In the genomic region with DNA sequence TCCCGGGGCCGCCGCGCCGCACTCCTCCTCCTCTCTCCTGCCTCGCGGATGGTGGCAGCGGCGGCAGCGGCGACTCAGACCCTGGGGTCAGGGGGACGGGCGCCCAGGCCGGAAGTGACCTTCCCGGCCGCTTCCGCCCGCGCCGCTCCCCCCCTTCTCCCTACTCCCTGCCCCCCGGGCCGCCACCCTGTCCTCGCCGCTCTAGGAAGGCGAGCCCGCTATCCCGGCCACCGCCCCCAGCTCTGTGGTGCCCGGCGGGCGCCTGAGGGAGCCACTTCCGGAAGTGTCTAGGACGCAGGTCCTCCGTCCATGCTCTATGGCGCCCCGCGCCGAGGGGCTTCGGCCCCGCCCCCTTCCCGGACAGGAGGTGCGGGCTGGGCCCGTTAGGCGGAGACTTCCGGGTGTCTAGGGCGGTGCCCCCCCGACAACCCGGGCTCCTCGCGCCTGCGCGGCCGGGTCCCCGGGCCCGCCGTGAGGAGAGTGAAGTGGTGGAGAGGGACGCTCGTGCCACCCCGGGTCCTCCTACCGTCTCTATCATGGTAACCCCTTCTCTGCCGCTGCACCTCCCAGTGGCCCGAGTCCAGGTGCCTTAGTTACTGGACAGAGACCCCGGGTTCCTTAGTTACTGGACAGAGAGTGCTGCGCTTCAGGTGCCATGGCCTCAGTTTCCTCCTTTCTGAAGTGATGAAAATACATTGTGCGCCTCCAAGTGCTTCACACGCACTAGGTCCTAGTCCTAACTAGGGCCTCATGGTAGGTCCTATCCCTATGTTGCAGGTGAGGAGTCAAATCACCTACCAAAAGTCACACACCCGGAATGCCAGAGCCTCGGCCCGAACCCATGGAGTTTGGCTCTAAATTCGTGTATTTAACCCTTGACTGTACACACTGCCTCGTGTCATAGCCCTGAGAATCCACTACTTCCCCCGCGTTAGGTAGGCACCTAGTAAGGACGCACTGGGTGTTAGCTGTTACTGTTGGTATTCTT, we compare ENCODE assay signal across 1 cellular context.
A peak's percentile ranks its signal among the peaks of the same experiment; 100 is the strongest.
TF ChIP-seq lines count a peak whose summit lies in the region.

A gene (minus strand): TSS at position 116 of the 988 bp plus-strand sequence. CDS start 18,078 bp downstream, outside the sequence.

TF ChIP-seq in K562, 482 proteins besides CTCF, POLR2A, EP300 and RAD21 (continued from another document and continues in another):
- TF ChIP-seq, protein P1, sequence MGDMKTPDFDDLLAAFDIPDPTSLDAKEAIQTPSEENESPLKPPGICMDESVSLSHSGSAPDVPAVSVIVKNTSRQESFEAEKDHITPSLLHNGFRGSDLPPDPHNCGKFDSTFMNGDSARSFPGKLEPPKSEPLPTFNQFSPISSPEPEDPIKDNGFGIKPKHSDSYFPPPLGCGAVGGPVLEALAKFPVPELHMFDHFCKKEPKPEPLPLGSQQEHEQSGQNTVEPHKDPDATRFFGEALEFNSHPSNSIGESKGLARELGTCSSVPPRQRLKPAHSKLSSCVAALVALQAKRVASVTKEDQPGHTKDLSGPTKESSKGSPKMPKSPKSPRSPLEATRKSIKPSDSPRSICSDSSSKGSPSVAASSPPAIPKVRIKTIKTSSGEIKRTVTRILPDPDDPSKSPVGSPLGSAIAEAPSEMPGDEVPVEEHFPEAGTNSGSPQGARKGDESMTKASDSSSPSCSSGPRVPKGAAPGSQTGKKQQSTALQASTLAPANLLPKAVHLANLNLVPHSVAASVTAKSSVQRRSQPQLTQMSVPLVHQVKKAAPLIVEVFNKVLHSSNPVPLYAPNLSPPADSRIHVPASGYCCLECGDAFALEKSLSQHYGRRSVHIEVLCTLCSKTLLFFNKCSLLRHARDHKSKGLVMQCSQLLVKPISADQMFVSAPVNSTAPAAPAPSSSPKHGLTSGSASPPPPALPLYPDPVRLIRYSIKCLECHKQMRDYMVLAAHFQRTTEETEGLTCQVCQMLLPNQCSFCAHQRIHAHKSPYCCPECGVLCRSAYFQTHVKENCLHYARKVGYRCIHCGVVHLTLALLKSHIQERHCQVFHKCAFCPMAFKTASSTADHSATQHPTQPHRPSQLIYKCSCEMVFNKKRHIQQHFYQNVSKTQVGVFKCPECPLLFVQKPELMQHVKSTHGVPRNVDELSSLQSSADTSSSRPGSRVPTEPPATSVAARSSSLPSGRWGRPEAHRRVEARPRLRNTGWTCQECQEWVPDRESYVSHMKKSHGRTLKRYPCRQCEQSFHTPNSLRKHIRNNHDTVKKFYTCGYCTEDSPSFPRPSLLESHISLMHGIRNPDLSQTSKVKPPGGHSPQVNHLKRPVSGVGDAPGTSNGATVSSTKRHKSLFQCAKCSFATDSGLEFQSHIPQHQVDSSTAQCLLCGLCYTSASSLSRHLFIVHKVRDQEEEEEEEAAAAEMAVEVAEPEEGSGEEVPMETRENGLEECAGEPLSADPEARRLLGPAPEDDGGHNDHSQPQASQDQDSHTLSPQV (IDR thresholded peaks at IDR 0.05): peak; percentile 65; the same call in 1 of the 2 replicates
- TF ChIP-seq ZKSCAN3 (CRISPR knock-in tag; IDR thresholded peaks at IDR 0.05) (no peak), NFYB (IDR thresholded peaks at IDR 0.05; ENCODE audit: extremely low read depth, insufficient read length) (no peak), ZFP36 (IDR thresholded peaks at IDR 0.05; ENCODE audit: low read depth, low read length, partially characterized antibody) (peak; percentile 13), ETV1 (tag; conservative IDR thresholded peaks at IDR 0.05; ENCODE audit: low read depth) (peak; percentile 94), JUN (IDR thresholded peaks at IDR 0.05; ENCODE audit: borderline replicate concordance, low read depth, low read length) (no peak), JUN (CRISPR knock-in tag; IDR thresholded peaks at IDR 0.05; ENCODE audit: borderline replicate concordance) (no peak), MIER1 (IDR thresholded peaks at IDR 0.05; ENCODE audit: low read depth) (no peak), NFIC (IDR thresholded peaks at IDR 0.05) (peak; percentile 28; the same call in 1 of the 2 replicates), SIN3A (IDR thresholded peaks at IDR 0.05; ENCODE audit: borderline replicate concordance in 2 of 2, control insufficient read depth in 1 of 2, low read depth in 2 of 2, low read length in 2 of 2) (peak; percentile 22 to 78; a peak in 1 of 4 replicates), KAT2B (IDR thresholded peaks at IDR 0.05; ENCODE audit: low read depth, low read length) (no peak), SOX6 (IDR thresholded peaks at IDR 0.05) (peak; percentile 54; the same call in 1 of the 2 replicates), TAF1 (IDR thresholded peaks at IDR 0.05; ENCODE audit: control insufficient read depth, extremely low read depth, insufficient read depth, low read length, severe bottlenecking) (peak; percentile 55), TRIM28 (IDR thresholded peaks at IDR 0.05) (no peak), ZBTB1 (CRISPR knock-in tag; IDR thresholded peaks at IDR 0.05; ENCODE audit: borderline replicate concordance, low read depth) (no peak), TAF9B (IDR thresholded peaks at IDR 0.05; ENCODE audit: partially characterized antibody) (peak; percentile 30), RNF2 (IDR thresholded peaks at IDR 0.05) (0 out of 2 replicates have a peak, but pooled peaks have one; percentile 54), SMAD4 (CRISPR knock-in tag; conservative IDR thresholded peaks at IDR 0.05) (peak; percentile 91), BRF1 (IDR thresholded peaks at IDR 0.05; ENCODE audit: borderline replicate concordance, extremely low read depth, insufficient read length) (no peak), ETS2 (tag; IDR thresholded peaks at IDR 0.05; ENCODE audit: borderline replicate concordance, poor library complexity, severe bottlenecking) (no peak), CHD2 (IDR thresholded peaks at IDR 0.05; ENCODE audit: low read depth, low read length) (no peak), MEF2D (tag; conservative IDR thresholded peaks at IDR 0.05; ENCODE audit: low read depth) (no peak), NR2C1 (IDR thresholded peaks at IDR 0.05) (peak; percentile 95), NR2C1 (tag; IDR thresholded peaks at IDR 0.05) (peak; percentile 96), SRF (CRISPR knock-in tag; IDR thresholded peaks at IDR 0.05) (peak in 1 of 2 experiments; percentile 77; a peak in 2 of 4 replicates), ESRRA (IDR thresholded peaks at IDR 0.05; ENCODE audit: borderline replicate concordance, low read depth) (peak; percentile 87), GABPA (tag; conservative IDR thresholded peaks at IDR 0.05; ENCODE audit: low read depth) (peak; percentile 97), ZNF551 (CRISPR knock-in tag; IDR thresholded peaks at IDR 0.05) (no peak), MAFF (IDR thresholded peaks at IDR 0.05; ENCODE audit: low read length) (no peak), ZSCAN32 (CRISPR knock-in tag; IDR thresholded peaks at IDR 0.05) (0 out of 2 replicates have a peak, but pooled peaks have one; percentile 3), KDM4B (IDR thresholded peaks at IDR 0.05; ENCODE audit: borderline replicate concordance in 2 of 2, low read depth in 1 of 2) (peak in 1 of 2 experiments; percentile 97; a peak in 2 of 4 replicates), NR2F6 (CRISPR knock-in tag; IDR thresholded peaks at IDR 0.05) (no peak), NR2C2 (CRISPR knock-in tag; IDR thresholded peaks at IDR 0.05) (peak; percentile 69), NR2C2 (tag; IDR thresholded peaks at IDR 0.05) (peak; percentile 98), ZNF197 (CRISPR knock-in tag; IDR thresholded peaks at IDR 0.05; ENCODE audit: low read depth) (no peak; the same call in 1 of the 2 replicates), MEF2A (IDR thresholded peaks at IDR 0.05; ENCODE audit: control insufficient read depth, low read depth, low read length) (no peak), ZNF274 (IDR thresholded peaks at IDR 0.05; ENCODE audit: borderline replicate concordance, low read depth, low read length) (no peak), CBFA2T3 (IDR thresholded peaks at IDR 0.05) (peak; percentile 6; the same call in 1 of the 2 replicates)
- TF ChIP-seq, protein P2, sequence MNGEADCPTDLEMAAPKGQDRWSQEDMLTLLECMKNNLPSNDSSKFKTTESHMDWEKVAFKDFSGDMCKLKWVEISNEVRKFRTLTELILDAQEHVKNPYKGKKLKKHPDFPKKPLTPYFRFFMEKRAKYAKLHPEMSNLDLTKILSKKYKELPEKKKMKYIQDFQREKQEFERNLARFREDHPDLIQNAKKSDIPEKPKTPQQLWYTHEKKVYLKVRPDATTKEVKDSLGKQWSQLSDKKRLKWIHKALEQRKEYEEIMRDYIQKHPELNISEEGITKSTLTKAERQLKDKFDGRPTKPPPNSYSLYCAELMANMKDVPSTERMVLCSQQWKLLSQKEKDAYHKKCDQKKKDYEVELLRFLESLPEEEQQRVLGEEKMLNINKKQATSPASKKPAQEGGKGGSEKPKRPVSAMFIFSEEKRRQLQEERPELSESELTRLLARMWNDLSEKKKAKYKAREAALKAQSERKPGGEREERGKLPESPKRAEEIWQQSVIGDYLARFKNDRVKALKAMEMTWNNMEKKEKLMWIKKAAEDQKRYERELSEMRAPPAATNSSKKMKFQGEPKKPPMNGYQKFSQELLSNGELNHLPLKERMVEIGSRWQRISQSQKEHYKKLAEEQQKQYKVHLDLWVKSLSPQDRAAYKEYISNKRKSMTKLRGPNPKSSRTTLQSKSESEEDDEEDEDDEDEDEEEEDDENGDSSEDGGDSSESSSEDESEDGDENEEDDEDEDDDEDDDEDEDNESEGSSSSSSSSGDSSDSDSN (IDR thresholded peaks at IDR 0.05; ENCODE audit: borderline replicate concordance in 1 of 2, low read depth in 2 of 2, low read length in 2 of 2): no peak
- TF ChIP-seq, protein P3, sequence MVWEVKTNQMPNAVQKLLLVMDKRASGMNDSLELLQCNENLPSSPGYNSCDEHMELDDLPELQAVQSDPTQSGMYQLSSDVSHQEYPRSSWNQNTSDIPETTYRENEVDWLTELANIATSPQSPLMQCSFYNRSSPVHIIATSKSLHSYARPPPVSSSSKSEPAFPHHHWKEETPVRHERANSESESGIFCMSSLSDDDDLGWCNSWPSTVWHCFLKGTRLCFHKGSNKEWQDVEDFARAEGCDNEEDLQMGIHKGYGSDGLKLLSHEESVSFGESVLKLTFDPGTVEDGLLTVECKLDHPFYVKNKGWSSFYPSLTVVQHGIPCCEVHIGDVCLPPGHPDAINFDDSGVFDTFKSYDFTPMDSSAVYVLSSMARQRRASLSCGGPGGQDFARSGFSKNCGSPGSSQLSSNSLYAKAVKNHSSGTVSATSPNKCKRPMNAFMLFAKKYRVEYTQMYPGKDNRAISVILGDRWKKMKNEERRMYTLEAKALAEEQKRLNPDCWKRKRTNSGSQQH (CRISPR knock-in tag; IDR thresholded peaks at IDR 0.05): no peak
- TF ChIP-seq, protein P4, sequence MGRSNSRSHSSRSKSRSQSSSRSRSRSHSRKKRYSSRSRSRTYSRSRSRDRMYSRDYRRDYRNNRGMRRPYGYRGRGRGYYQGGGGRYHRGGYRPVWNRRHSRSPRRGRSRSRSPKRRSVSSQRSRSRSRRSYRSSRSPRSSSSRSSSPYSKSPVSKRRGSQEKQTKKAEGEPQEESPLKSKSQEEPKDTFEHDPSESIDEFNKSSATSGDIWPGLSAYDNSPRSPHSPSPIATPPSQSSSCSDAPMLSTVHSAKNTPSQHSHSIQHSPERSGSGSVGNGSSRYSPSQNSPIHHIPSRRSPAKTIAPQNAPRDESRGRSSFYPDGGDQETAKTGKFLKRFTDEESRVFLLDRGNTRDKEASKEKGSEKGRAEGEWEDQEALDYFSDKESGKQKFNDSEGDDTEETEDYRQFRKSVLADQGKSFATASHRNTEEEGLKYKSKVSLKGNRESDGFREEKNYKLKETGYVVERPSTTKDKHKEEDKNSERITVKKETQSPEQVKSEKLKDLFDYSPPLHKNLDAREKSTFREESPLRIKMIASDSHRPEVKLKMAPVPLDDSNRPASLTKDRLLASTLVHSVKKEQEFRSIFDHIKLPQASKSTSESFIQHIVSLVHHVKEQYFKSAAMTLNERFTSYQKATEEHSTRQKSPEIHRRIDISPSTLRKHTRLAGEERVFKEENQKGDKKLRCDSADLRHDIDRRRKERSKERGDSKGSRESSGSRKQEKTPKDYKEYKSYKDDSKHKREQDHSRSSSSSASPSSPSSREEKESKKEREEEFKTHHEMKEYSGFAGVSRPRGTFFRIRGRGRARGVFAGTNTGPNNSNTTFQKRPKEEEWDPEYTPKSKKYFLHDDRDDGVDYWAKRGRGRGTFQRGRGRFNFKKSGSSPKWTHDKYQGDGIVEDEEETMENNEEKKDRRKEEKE (IDR thresholded peaks at IDR 0.05; ENCODE audit: borderline replicate concordance in 1 of 2, control insufficient read depth in 1 of 2, low read depth in 2 of 2, low read length in 1 of 2): 0 out of 4 replicates have a peak, but pooled peaks of 1 of the 2 experiments have one; percentile 36
- TF ChIP-seq, protein P5, sequence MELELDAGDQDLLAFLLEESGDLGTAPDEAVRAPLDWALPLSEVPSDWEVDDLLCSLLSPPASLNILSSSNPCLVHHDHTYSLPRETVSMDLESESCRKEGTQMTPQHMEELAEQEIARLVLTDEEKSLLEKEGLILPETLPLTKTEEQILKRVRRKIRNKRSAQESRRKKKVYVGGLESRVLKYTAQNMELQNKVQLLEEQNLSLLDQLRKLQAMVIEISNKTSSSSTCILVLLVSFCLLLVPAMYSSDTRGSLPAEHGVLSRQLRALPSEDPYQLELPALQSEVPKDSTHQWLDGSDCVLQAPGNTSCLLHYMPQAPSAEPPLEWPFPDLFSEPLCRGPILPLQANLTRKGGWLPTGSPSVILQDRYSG (tag; conservative IDR thresholded peaks at IDR 0.05; ENCODE audit: low read depth): no peak
- TF ChIP-seq, protein P6, sequence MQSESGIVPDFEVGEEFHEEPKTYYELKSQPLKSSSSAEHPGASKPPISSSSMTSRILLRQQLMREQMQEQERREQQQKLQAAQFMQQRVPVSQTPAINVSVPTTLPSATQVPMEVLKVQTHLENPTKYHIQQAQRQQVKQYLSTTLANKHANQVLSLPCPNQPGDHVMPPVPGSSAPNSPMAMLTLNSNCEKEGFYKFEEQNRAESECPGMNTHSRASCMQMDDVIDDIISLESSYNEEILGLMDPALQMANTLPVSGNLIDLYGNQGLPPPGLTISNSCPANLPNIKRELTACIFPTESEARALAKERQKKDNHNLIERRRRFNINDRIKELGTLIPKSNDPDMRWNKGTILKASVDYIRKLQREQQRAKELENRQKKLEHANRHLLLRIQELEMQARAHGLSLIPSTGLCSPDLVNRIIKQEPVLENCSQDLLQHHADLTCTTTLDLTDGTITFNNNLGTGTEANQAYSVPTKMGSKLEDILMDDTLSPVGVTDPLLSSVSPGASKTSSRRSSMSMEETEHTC (IDR thresholded peaks at IDR 0.05): no peak
- TF ChIP-seq, protein P7, sequence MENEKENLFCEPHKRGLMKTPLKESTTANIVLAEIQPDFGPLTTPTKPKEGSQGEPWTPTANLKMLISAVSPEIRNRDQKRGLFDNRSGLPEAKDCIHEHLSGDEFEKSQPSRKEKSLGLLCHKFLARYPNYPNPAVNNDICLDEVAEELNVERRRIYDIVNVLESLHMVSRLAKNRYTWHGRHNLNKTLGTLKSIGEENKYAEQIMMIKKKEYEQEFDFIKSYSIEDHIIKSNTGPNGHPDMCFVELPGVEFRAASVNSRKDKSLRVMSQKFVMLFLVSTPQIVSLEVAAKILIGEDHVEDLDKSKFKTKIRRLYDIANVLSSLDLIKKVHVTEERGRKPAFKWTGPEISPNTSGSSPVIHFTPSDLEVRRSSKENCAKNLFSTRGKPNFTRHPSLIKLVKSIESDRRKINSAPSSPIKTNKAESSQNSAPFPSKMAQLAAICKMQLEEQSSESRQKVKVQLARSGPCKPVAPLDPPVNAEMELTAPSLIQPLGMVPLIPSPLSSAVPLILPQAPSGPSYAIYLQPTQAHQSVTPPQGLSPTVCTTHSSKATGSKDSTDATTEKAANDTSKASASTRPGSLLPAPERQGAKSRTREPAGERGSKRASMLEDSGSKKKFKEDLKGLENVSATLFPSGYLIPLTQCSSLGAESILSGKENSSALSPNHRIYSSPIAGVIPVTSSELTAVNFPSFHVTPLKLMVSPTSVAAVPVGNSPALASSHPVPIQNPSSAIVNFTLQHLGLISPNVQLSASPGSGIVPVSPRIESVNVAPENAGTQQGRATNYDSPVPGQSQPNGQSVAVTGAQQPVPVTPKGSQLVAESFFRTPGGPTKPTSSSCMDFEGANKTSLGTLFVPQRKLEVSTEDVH (IDR thresholded peaks at IDR 0.05; ENCODE audit: low read depth, partially characterized antibody): peak; percentile 88
